ENCODE assay signal across 8 cellular contexts in the genomic region with DNA sequence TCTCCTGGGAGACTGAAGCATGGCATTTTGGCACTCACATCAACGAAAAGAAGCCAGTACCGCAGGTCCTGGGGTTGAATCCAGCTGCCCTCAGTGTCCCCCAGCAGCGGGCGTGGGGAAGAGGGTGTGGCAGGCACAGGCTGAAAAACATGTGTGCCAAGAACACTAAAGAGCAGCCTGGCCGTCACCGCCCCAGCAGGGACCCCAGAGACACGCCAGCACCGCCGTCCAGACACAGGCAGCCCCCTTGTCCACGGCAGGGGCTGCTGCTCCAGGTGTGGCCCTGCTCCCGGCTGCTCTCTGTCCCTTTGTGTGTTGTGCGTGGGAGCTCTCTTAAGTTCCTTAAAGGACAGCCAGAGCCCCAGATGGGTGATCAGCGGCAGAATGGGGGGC. TPM values are rescaled to one million over a fixed set of nuclear protein-coding genes. Genes with fewer than 3 reads are reported as not detected.
A peak's percentile ranks its signal among the peaks of the same experiment; 100 is the strongest.
DNase-seq lines count a peak whose midpoint lies in the region; ATAC-seq and TF ChIP-seq lines count a peak whose summit lies in the region.

No MANE protein-coding gene starts in this region.

- no peaks in the 10 kb centered on the region for H3K36me3 Mint-ChIP-seq in T-helper 1 cell treated with Interleukin-12 subunit alpha and Interleukin-12 subunit beta and Interleukin-4 antibody, amounts not matched to agents 30 μg/mL and 1 μg/mL, for 36 hours (ENCODE audit: low read depth)

- 0 to 1% (median 0%) methylated on average over 13 of the region's 13 CpGs for WGBS in psoas muscle, 3 donors

- no peaks in the 10 kb centered on the region for H3K27me3 ChIP-seq in WERI-Rb-1 (ENCODE audit: insufficient read depth, low read depth, severe bottlenecking)
- no peaks in the 10 kb centered on the region for H3K27me3 ChIP-seq in foreskin keratinocyte
- H3K27me3 ChIP-seq in psoas muscle (ENCODE audit: insufficient read depth in 3 of 3, low read length in 2 of 3) = no peaks in the 10 kb centered on the region

- H3K27ac Mint-ChIP-seq in T-helper 1 cell treated with Interleukin-12 subunit alpha and Interleukin-12 subunit beta and Interleukin-4 antibody, amounts not matched to agents 30 μg/mL and 1 μg/mL, for 36 hours = no peak overlapping the region

- no peaks in the 10 kb centered on the region for H3K9me3 Mint-ChIP-seq in T-helper 1 cell treated with Interleukin-12 subunit alpha and Interleukin-12 subunit beta and Interleukin-4 antibody, amounts not matched to agents 30 μg/mL and 1 μg/mL, for 36 hours

- TF ChIP-seq CTCF in WERI-Rb-1 (IDR thresholded peaks at IDR 0.05; ENCODE audit: low read depth, low read length) (no peak), foreskin keratinocyte (conservative IDR thresholded peaks at IDR 0.05) (no peak), psoas muscle (IDR thresholded peaks at IDR 0.05) (no peak)

- H3K27me3 Mint-ChIP-seq in T-helper 1 cell treated with Interleukin-12 subunit alpha and Interleukin-12 subunit beta and Interleukin-4 antibody, amounts not matched to agents 30 μg/mL and 1 μg/mL, for 36 hours (ENCODE audit: low read depth) = peaks cover 17% of the 10 kb centered on the region

- peak overlapping the region; percentile 80 for H3K4me3 ChIP-seq in WERI-Rb-1 (ENCODE audit: low read depth, low read length)
- peak overlapping the region; percentile 95 for H3K4me3 ChIP-seq in psoas muscle

- H3K27ac ChIP-seq in WERI-Rb-1 (no peak overlapping the region), foreskin keratinocyte (no peak overlapping the region), psoas muscle (peak overlapping the region; percentile 74)

- intact Hi-C loops in psoas muscle (cut with DNase I) = no loop called here

- peaks cover 14% of the 10 kb centered on the region for H3K36me3 ChIP-seq in WERI-Rb-1
- peaks cover 0 to 13% of the 10 kb centered on the region in 2 donors for H3K36me3 ChIP-seq in psoas muscle (ENCODE audit: insufficient read depth in 1 of 2, low read depth in 1 of 2)

- H3K9me3 ChIP-seq in WERI-Rb-1 (ENCODE audit: severe bottlenecking) = no peaks in the 10 kb centered on the region
- no peaks in the 10 kb centered on the region for H3K9me3 ChIP-seq in psoas muscle

- no peak for DNase-seq in T-helper 1 cell
- no peak for DNase-seq in WERI-Rb-1
- no peak for DNase-seq in foreskin keratinocyte
- peak in 1 of 2 donors; percentile 30 for DNase-seq in psoas muscle
- no peak for DNase-seq in OCI-M2 (lab: John Stamatoyannopoulos, UW; ENCODE audit: unreplicated experiment)

- H3K4me1 Mint-ChIP-seq in T-helper 1 cell treated with Interleukin-12 subunit alpha and Interleukin-12 subunit beta and Interleukin-4 antibody, amounts not matched to agents 30 μg/mL and 1 μg/mL, for 36 hours (ENCODE audit: low read depth) = peaks cover 10% of the 10 kb centered on the region

- peak; percentile 9 for ATAC-seq in foreskin keratinocyte
- ATAC-seq in psoas muscle = peak in 3 of 4 donors; percentile 2 to 26 (median 16)
- ATAC-seq in GM21390 (IDR thresholded peaks at IDR 0.05; ENCODE audit: unreplicated experiment) = no peak
- no peak for ATAC-seq in HG03521 (IDR thresholded peaks at IDR 0.05; ENCODE audit: unreplicated experiment)

- peak overlapping the region; percentile 64 for H3K4me3 Mint-ChIP-seq in T-helper 1 cell treated with Interleukin-12 subunit alpha and Interleukin-12 subunit beta and Interleukin-4 antibody, amounts not matched to agents 30 μg/mL and 1 μg/mL, for 36 hours

- peaks cover 5% of the 10 kb centered on the region for H3K4me1 ChIP-seq in foreskin keratinocyte
- H3K4me1 ChIP-seq in psoas muscle = peaks cover 16% of the 10 kb centered on the region

RNA-seq across cellular contexts. Expression of a gene that starts 0.6 kb away (rescaled TPM):
- total RNA-seq in foreskin keratinocyte (5.1 and 5.4 TPM in 2 replicates), psoas muscle (1 to 10 TPM; 5.3 to 7.0 (median 6.1) TPM)
- polyA plus RNA-seq in foreskin keratinocyte (5.5 and 6.1 TPM in 2 replicates), psoas muscle (10 to 100 TPM in 1 of 3 donors, 1 to 10 TPM in 2; 7.6 to 19.9 (median 8.2) TPM)

RNA-seq across cellular contexts. Expression of a gene that starts 37.4 kb away (rescaled TPM):
- total RNA-seq in foreskin keratinocyte (12.2 and 15.1 TPM in 2 replicates), psoas muscle (10 to 100 TPM; 10.5 to 25.0 (median 13.2) TPM)
- polyA plus RNA-seq in foreskin keratinocyte (5.9 and 7.7 TPM in 2 replicates), psoas muscle (10 to 100 TPM in 1 of 3 donors, 1 to 10 TPM in 2; 4.4 to 22.0 (median 6.4) TPM)

Comparison
In these comparisons a context has a peak if more than half of its experiments do, and no peak if none do; other contexts are left out.
1. ATAC-seq: peak in foreskin keratinocyte (single experiment) and psoas muscle (3 of 4); none in GM21390 (single experiment) and HG03521 (single experiment).